In the genomic region with DNA sequence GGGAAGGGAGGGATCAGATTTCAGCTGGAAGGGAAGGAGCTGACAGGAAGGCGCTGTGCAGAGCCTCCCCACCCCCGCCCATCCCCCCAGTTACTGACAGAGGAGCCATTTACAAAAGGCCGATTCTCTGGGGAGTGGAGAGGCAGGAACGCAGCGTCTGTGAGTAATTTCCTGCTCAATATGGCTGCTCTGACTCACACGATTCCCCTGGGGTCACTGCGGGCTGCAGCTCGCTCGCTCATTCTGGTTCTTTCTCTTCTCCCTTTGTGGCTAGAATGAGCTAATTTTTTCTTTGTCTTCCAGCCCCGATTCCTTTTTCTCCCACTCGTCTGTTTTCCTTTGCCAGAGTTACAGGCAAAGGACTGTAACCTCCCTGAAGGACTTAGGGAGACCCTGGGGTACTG, we compare ENCODE assay signal across 8 cellular contexts. TPM values are rescaled to one million over a fixed set of nuclear protein-coding genes. Genes with fewer than 3 reads are reported as not detected.
DNase-seq lines count a peak whose midpoint lies in the region; ATAC-seq, FAIRE-seq and TF ChIP-seq lines count a peak whose summit lies in the region.

No MANE protein-coding gene starts in this region.

- intact Hi-C loops in endothelial cell of umbilical vein (cut with micrococcal nuclease), result loop anchor here (1.0 to 5.0 kb wide), 7 partner anchors 34 to 642 kb away; no protein-coding TSS in a partner anchor

- TF ChIP-seq CTCF in BJ (IDR thresholded peaks at IDR 0.05; ENCODE audit: insufficient read depth, low read depth, low read length), result no peak
- no peak for TF ChIP-seq CTCF in endothelial cell of umbilical vein (IDR thresholded peaks at IDR 0.05; ENCODE audit: extremely low read depth in 1 of 2, insufficient read depth in 1 of 2, low read depth in 1 of 2, low read length in 2 of 2)

- peak overlapping the region; percentile 99 for H3K27ac ChIP-seq in endothelial cell of umbilical vein (ENCODE audit: insufficient read depth, low read depth, low read length)

- peak overlapping the region; percentile 52 for H3K4me3 ChIP-seq in BJ (ENCODE audit: low read depth, low read length)
- peak overlapping the region in 1 of 3 experiments; percentile 31 for H3K4me3 ChIP-seq in endothelial cell of umbilical vein (replicated peaks in 1 of 3; ENCODE audit: insufficient read depth in 1 of 3, low read depth in 1 of 3, low read length in 3 of 3)

- H3K4me2 ChIP-seq in endothelial cell of umbilical vein (ENCODE audit: insufficient read depth, low read length), result peak overlapping the region; percentile 75

- H4K20me1 ChIP-seq in endothelial cell of umbilical vein (replicated peaks; ENCODE audit: control insufficient read depth, extremely low read depth, insufficient read depth, low read length), result no peaks in the 10 kb centered on the region

- peaks cover 4% of the 10 kb centered on the region for H3K79me2 ChIP-seq in endothelial cell of umbilical vein (ENCODE audit: control insufficient read depth, insufficient read depth, low read length)

- CTCF ChIA-PET in BJ (lab: Yijun Ruan, JAX), result interaction anchor here (0.5 to 16.9 kb wide), 29 partner anchors 9 to 644 kb away, joined by 3 to 335 read pairs (median 5); partner anchors contain the start of genes C9orf50, IER5L and NTMT1
- CTCF ChIA-PET in endothelial cell of umbilical vein (lab: Charles Lee), result interaction anchor here (0.7 to 9.5 kb wide), 21 partner anchors 8 to 650 kb away, joined by 3 to 287 read pairs (median 6); partner anchors contain the start of genes C9orf50, IER5L and NTMT1

- peak overlapping the region; percentile 99 for H3K9ac ChIP-seq in endothelial cell of umbilical vein (replicated peaks; ENCODE audit: extremely low read depth, insufficient read depth, low read length)

- H3K27me3 ChIP-seq in BJ (ENCODE audit: control insufficient read depth, insufficient read depth, low read length), result no peaks in the 10 kb centered on the region
- H3K27me3 ChIP-seq in endothelial cell of umbilical vein (ENCODE audit: control insufficient read depth in 2 of 2, insufficient read depth in 2 of 2, low read length in 2 of 2), result no peaks in the 10 kb centered on the region

- DNase-seq in BJ (ENCODE audit: low read depth) (peak; percentile 96), HK-2 (ENCODE audit: unreplicated experiment) (peak; percentile 94), NOMO-1 treated with DMSO at 0.1 percent for 48 hours (lab: John Stamatoyannopoulos, UW; ENCODE audit: unreplicated experiment) (peak; percentile 96), endothelial cell of umbilical vein (ENCODE audit: low read depth, low spot score) (peak; percentile 98), midbrain (lab: John Stamatoyannopoulos, UW) (peak; percentile 92)
- peak; percentile 77 for DNase-seq in activated CD8-positive, alpha-beta memory T cell treated with anti-CD3 and anti-CD28 coated beads, Interleukin-2, amount 50 U/mL, for 4 hours
- peak; percentile 59 to 65 for DNase-seq in stimulated activated CD8-positive, alpha-beta memory T cell treated with anti-CD3 and anti-CD28 coated beads, Interleukin-2, amount 100 ng/mL, for 1 hour (ENCODE audit: low read depth in 2 of 2)

- peak; percentile 85 for TF ChIP-seq POLR2A in endothelial cell of umbilical vein (IDR thresholded peaks at IDR 0.05; ENCODE audit: low read depth, low read length)

- POLR2A ChIA-PET in BJ (lab: Charles Lee), result interaction anchor here (0.6 to 2.1 kb wide), 7 partner anchors 34 to 830 kb away, joined by 3 to 16 read pairs (median 5); no protein-coding TSS in a partner anchor
- POLR2A ChIA-PET in endothelial cell of umbilical vein (lab: Charles Lee), result interaction anchor here (0.7 to 2.8 kb wide), 6 partner anchors 28 to 484 kb away, joined by 3 to 39 read pairs (median 6); partner anchors contain the start of gene IER5L

- H3K4me1 ChIP-seq in endothelial cell of umbilical vein (ENCODE audit: control insufficient read depth, extremely low read depth, insufficient read depth, low read length), result peaks cover 55% of the 10 kb centered on the region

- H3K9me1 ChIP-seq in endothelial cell of umbilical vein (replicated peaks; ENCODE audit: control insufficient read depth, extremely low read depth, insufficient read depth, low read length), result no peaks in the 10 kb centered on the region

- FAIRE-seq in endothelial cell of umbilical vein (lab: Jason Lieb, UNC), result peak; percentile 99

- H3K9me3 ChIP-seq in endothelial cell of umbilical vein (replicated peaks; ENCODE audit: control insufficient read depth, insufficient read depth, low read length), result no peaks in the 10 kb centered on the region

- ATAC-seq in GM19351 (IDR thresholded peaks at IDR 0.05; ENCODE audit: unreplicated experiment), result peak; percentile 63

- dilution Hi-C loops in endothelial cell of umbilical vein (cut with MboI; ENCODE audit: extremely low pct_ligation_motif_present, low sequenced_read_pairs), result no loop called here

- H2AFZ ChIP-seq in endothelial cell of umbilical vein (ENCODE audit: low read depth, low read length), result no peak overlapping the region

- BruUV-seq in endothelial cell of umbilical vein (replicated peaks; lab: Mats Ljungman, UMichigan), result no TSS peak

- peaks cover 17% of the 10 kb centered on the region for H3K36me3 ChIP-seq in BJ (ENCODE audit: control insufficient read depth, insufficient read depth, low read length)
- peaks cover 6 to 7% of the 10 kb centered on the region in 2 experiments for H3K36me3 ChIP-seq in endothelial cell of umbilical vein (ENCODE audit: control insufficient read depth in 2 of 2, extremely low read depth in 1 of 2, insufficient read depth in 2 of 2, low read length in 2 of 2)

TF ChIP-seq in endothelial cell of umbilical vein, 7 proteins besides CTCF, POLR2A, EP300 and RAD21:
- TF ChIP-seq FOS (IDR thresholded peaks at IDR 0.05; ENCODE audit: borderline replicate concordance, insufficient read depth, low read length) (peak; percentile 99), GATA2 (IDR thresholded peaks at IDR 0.05; ENCODE audit: insufficient read depth, insufficient read length, low read depth, low read length) (no peak), JUN (IDR thresholded peaks at IDR 0.05; ENCODE audit: borderline replicate concordance, insufficient read depth, insufficient read length, low read depth) (peak; percentile 96), POLR2AphosphoS5 (IDR thresholded peaks at IDR 0.05; ENCODE audit: insufficient read depth, low read depth, low read length) (peak; percentile 98), EZH2 (IDR thresholded peaks at IDR 0.05; ENCODE audit: borderline replicate concordance, low read depth, low read length, severe bottlenecking) (no peak), MYC (IDR thresholded peaks at IDR 0.05; ENCODE audit: low read depth, low read length) (no peak)
- TF ChIP-seq, protein P1, sequence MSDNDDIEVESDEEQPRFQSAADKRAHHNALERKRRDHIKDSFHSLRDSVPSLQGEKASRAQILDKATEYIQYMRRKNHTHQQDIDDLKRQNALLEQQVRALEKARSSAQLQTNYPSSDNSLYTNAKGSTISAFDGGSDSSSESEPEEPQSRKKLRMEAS (IDR thresholded peaks at IDR 0.05; ENCODE audit: insufficient read depth, insufficient read length), result no peak

RNA-seq across cellular contexts. Expression of gene PTPA, which starts 28.8 kb away (rescaled TPM):
- polyA plus RNA-seq in BJ (2011; rRNA removed), result 171 and 251 TPM in 2 replicates
- 95.6 and 169 TPM in 2 replicates for polyA minus RNA-seq in BJ (2011; rRNA and poly(A)+ RNA removed)
- 121 and 123 TPM in 2 replicates for total RNA-seq in endothelial cell of umbilical vein
- polyA plus RNA-seq in endothelial cell of umbilical vein, result 97.7 and 108 TPM in 2 replicates
- polyA plus RNA-seq in endothelial cell of umbilical vein (2011; cell fraction: cytosol; rRNA removed), result 104 and 109 TPM in 2 replicates
- polyA plus RNA-seq in endothelial cell of umbilical vein (2011; cell fraction: nucleus; rRNA removed), result 80.0 and 93.4 TPM in 2 replicates
- polyA plus RNA-seq in endothelial cell of umbilical vein (2012), result 102 and 108 TPM in 2 replicates
- polyA minus RNA-seq in endothelial cell of umbilical vein, result 121 and 135 TPM in 2 replicates
- 94.9 TPM for polyA minus RNA-seq in endothelial cell of umbilical vein (2011; cell fraction: cytosol; rRNA and poly(A)+ RNA removed)
- 29.3 and 48.0 TPM in 2 replicates for polyA minus RNA-seq in endothelial cell of umbilical vein (2011; cell fraction: nucleus; rRNA and poly(A)+ RNA removed)

RNA-seq across cellular contexts. Expression of gene CRAT, which starts 29.4 kb away (rescaled TPM):
- polyA plus RNA-seq in BJ (2011; rRNA removed), result 29.3 and 61.2 TPM in 2 replicates
- 33.2 and 37.6 TPM in 2 replicates for polyA minus RNA-seq in BJ (2011; rRNA and poly(A)+ RNA removed)
- total RNA-seq in endothelial cell of umbilical vein, result 34.2 and 36.8 TPM in 2 replicates
- polyA plus RNA-seq in endothelial cell of umbilical vein, result 55.3 and 65.2 TPM in 2 replicates
- 37.7 and 41.6 TPM in 2 replicates for polyA plus RNA-seq in endothelial cell of umbilical vein (2011; cell fraction: cytosol; rRNA removed)
- 46.0 and 52.0 TPM in 2 replicates for polyA plus RNA-seq in endothelial cell of umbilical vein (2011; cell fraction: nucleus; rRNA removed)
- polyA plus RNA-seq in endothelial cell of umbilical vein (2012), result 38.0 and 54.5 TPM in 2 replicates
- 34.7 and 36.8 TPM in 2 replicates for polyA minus RNA-seq in endothelial cell of umbilical vein
- 3.8 TPM for polyA minus RNA-seq in endothelial cell of umbilical vein (2011; cell fraction: cytosol; rRNA and poly(A)+ RNA removed)
- 9.4 and 12.8 TPM in 2 replicates for polyA minus RNA-seq in endothelial cell of umbilical vein (2011; cell fraction: nucleus; rRNA and poly(A)+ RNA removed)

RNA-seq across cellular contexts. Expression of gene IER5L, which starts 38.1 kb away (rescaled TPM):
- polyA plus RNA-seq in BJ (2011; rRNA removed) (7.3 and 8.7 TPM in 2 replicates), endothelial cell of umbilical vein (5.3 and 9.2 TPM in 2 replicates)
- polyA minus RNA-seq in BJ (2011; rRNA and poly(A)+ RNA removed), result 8.4 and 12.2 TPM in 2 replicates
- total RNA-seq in endothelial cell of umbilical vein, result 12.3 and 13.3 TPM in 2 replicates
- 1.2 and 2.4 TPM in 2 replicates for polyA plus RNA-seq in endothelial cell of umbilical vein (2011; cell fraction: cytosol; rRNA removed)
- polyA plus RNA-seq in endothelial cell of umbilical vein (2011; cell fraction: nucleus; rRNA removed), result 1.7 and 1.8 TPM in 2 replicates
- 1.8 and 3.9 TPM in 2 replicates for polyA plus RNA-seq in endothelial cell of umbilical vein (2012)
- polyA minus RNA-seq in endothelial cell of umbilical vein, result 2.7 and 3.1 TPM in 2 replicates
- polyA minus RNA-seq in endothelial cell of umbilical vein (2011; cell fraction: cytosol; rRNA and poly(A)+ RNA removed), result 51.2 TPM
- 1.6 and 5.1 TPM in 2 replicates for polyA minus RNA-seq in endothelial cell of umbilical vein (2011; cell fraction: nucleus; rRNA and poly(A)+ RNA removed)

RNA-seq across cellular contexts. Expression of gene DOLPP1, which starts 59.1 kb away (rescaled TPM):
- polyA plus RNA-seq in BJ (2011; rRNA removed), result 13.7 and 17.6 TPM in 2 replicates
- 7.0 and 12.2 TPM in 2 replicates for polyA minus RNA-seq in BJ (2011; rRNA and poly(A)+ RNA removed)
- 17.7 and 26.6 TPM in 2 replicates for total RNA-seq in endothelial cell of umbilical vein
- polyA plus RNA-seq in endothelial cell of umbilical vein, result 28.3 and 32.4 TPM in 2 replicates
- polyA plus RNA-seq in endothelial cell of umbilical vein (2011; cell fraction: cytosol; rRNA removed), result 25.7 and 26.5 TPM in 2 replicates
- 17.0 and 17.1 TPM in 2 replicates for polyA plus RNA-seq in endothelial cell of umbilical vein (2011; cell fraction: nucleus; rRNA removed)
- polyA plus RNA-seq in endothelial cell of umbilical vein (2012), result 9.2 and 11.8 TPM in 2 replicates
- 17.7 and 20.7 TPM in 2 replicates for polyA minus RNA-seq in endothelial cell of umbilical vein
- polyA minus RNA-seq in endothelial cell of umbilical vein (2011; cell fraction: cytosol; rRNA and poly(A)+ RNA removed), result 14.8 TPM
- polyA minus RNA-seq in endothelial cell of umbilical vein (2011; cell fraction: nucleus; rRNA and poly(A)+ RNA removed), result 4.9 and 7.0 TPM in 2 replicates
